21 cellular contexts compared by ENCODE assay signal in the genomic region with DNA sequence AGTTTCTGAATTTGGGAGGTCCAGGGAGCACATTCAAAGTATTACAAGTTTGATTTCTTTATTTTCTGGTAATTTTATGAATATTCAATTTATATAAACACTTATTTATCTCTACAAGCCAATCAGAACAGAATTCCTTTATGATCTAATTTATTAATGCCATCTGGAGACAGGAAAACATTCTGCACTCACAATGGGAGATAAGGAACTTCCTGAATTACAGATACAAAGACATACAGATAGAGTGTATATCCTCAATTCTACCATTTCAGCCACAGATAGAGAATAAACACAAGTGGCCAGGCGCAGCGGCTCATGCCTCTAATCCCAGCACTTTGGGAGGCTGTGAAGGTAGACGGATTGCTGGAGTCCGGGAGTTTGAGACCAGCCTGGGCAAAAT.
"Had no signal": no experiment of that assay in that cellular context is flagged by ENCODE, and none has a peak within 500 bp of the region (broad histone marks: within the 10 kb centered on the region; RNA-seq: fewer than 3 reads in every experiment).

No MANE protein-coding gene starts in this region.

- H3K4me1 ChIP-seq: neural progenitor cell, prostate gland, sigmoid colon, stomach, vagina had no signal

- H3K36me3 Mint-ChIP-seq: natural killer cell treated with Interleukin-12 subunit alpha and Interleukin-12 subunit beta and Interleukin-15 and Interleukin-18, amount 100 ng/mL, for 72 hours; stimulated activated effector memory CD8-positive, alpha-beta T cell treated with anti-CD3 and anti-CD28 coated beads, Interleukin-12 subunit alpha, Interleukin-12 subunit beta, amount 100 ng/mL, for 72 hours had no signal

- H3K4me3 ChIP-seq: coronary artery, mucosa of descending colon, neural progenitor cell, prostate gland, sigmoid colon, stomach, thyroid gland, vagina had no signal

- DNase-seq: effector memory CD8-positive, alpha-beta T cell; mesenchymal stem cell; mucosa of descending colon; naive B cell; nucleus accumbens; right cardiac atrium; sigmoid colon; stimulated activated CD4-positive, alpha-beta T cell treated with anti-CD3 and anti-CD28 coated beads, Interleukin-2, amount 100 ng/mL, for 24 hours; stimulated activated CD4-positive, alpha-beta T cell treated with anti-CD3 and anti-CD28 coated beads, Interleukin-4, amount 100 ng/mL, for 24 hours; stimulated activated naive CD4-positive, alpha-beta T cell treated with Interleukin-2 at 50 U/mL for 16 hours; stomach; thyroid gland; trophoblast cell had no signal

- H3K4me1 Mint-ChIP-seq: mesothelial cell of epicardium; naive B cell; neural progenitor cell; stimulated activated effector memory CD8-positive, alpha-beta T cell treated with anti-CD3 and anti-CD28 coated beads, Interleukin-12 subunit alpha, Interleukin-12 subunit beta, amount 100 ng/mL, for 72 hours had no signal

- ATAC-seq: effector memory CD8-positive, alpha-beta T cell; left lobe of liver; mucosa of descending colon; natural killer cell treated with Interleukin-12 subunit alpha and Interleukin-12 subunit beta and Interleukin-15 and Interleukin-18, amount 100 ng/mL, for 72 hours; right cardiac atrium; stimulated activated effector memory CD8-positive, alpha-beta T cell treated with anti-CD3 and anti-CD28 coated beads, Interleukin-12 subunit alpha, Interleukin-12 subunit beta, amount 100 ng/mL, for 72 hours had no signal

- H3K9me3 ChIP-seq: mucosa of descending colon, prostate gland, stomach, thyroid gland, vagina had no signal

- H3K36me3 ChIP-seq: neural progenitor cell, prostate gland, sigmoid colon, stomach, thyroid gland, vagina had no signal

- H3K9me3 Mint-ChIP-seq: effector memory CD8-positive, alpha-beta T cell; natural killer cell treated with Interleukin-12 subunit alpha and Interleukin-12 subunit beta and Interleukin-15 and Interleukin-18, amount 100 ng/mL, for 72 hours had no signal

- H3K27me3 ChIP-seq: neural progenitor cell, sigmoid colon, stomach, thyroid gland, vagina had no signal

- H3K4me3 Mint-ChIP-seq: effector memory CD8-positive, alpha-beta T cell; mesothelial cell of epicardium; naive B cell; natural killer cell treated with Interleukin-12 subunit alpha and Interleukin-12 subunit beta and Interleukin-15 and Interleukin-18, amount 100 ng/mL, for 72 hours; neural progenitor cell; stimulated activated effector memory CD8-positive, alpha-beta T cell treated with anti-CD3 and anti-CD28 coated beads, Interleukin-12 subunit alpha, Interleukin-12 subunit beta, amount 100 ng/mL, for 72 hours had no signal

- H3K27ac Mint-ChIP-seq: effector memory CD8-positive, alpha-beta T cell; mesothelial cell of epicardium; naive B cell; natural killer cell treated with Interleukin-12 subunit alpha and Interleukin-12 subunit beta and Interleukin-15 and Interleukin-18, amount 100 ng/mL, for 72 hours; neural progenitor cell; stimulated activated effector memory CD8-positive, alpha-beta T cell treated with anti-CD3 and anti-CD28 coated beads, Interleukin-12 subunit alpha, Interleukin-12 subunit beta, amount 100 ng/mL, for 72 hours had no signal
